ENCODE assay signal across 24 cellular contexts in the genomic region with DNA sequence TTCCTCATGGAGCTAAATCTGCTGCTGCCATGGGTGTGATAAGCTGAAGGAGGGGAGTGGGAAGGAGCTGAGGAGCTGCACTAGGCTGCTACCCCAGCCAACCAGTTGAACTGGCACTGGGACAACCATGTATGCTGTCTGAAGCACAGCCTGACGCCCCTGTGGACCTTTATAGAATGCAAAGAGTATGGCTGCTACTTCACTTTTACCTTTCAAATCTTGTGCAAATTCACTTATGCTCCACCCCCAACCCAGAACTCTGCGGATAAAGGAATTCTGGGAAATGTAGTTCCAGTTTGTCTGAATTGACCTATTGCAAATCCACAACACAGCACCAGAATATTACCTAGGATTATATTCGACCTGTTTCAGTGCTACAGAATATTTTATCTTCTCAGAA.
A peak's percentile ranks its signal among the peaks of the same experiment; 100 is the strongest.
DNase-seq lines count a peak whose midpoint lies in the region; ATAC-seq, FAIRE-seq and TF ChIP-seq lines count a peak whose summit lies in the region.
"Had no signal": no experiment of that assay in that cellular context is flagged by ENCODE, and none has a peak within 500 bp of the region (broad histone marks: within the 10 kb centered on the region; RNA-seq: fewer than 3 reads in every experiment).

No MANE protein-coding gene starts in this region.

- H3K9me3 Mint-ChIP-seq in H9, result no peaks in the 10 kb centered on the region
- peaks cover 11% of the 10 kb centered on the region for H3K9me3 Mint-ChIP-seq in Calu3 (ENCODE audit: low read depth, unreplicated experiment)

- DNase-seq in H9, result peak; percentile 28
- no peak for DNase-seq in GM12878 (ENCODE audit: low read depth, low spot score)
- peak; percentile 19 for DNase-seq in iPS DF 4.7 (ENCODE audit: extremely low read depth, low spot score)
- peak in 1 of 3 donors; percentile 53 for DNase-seq in right lobe of liver
- DNase-seq in Calu3, result no peak
- DNase-seq in left ventricle myocardium inferior, result no peak
- DNase-seq: GOT3, IMR-90, KG1, MG63, NCI-H1417, NCI-H1694, NCI-H2029 treated with DMSO at 0.1 percent for 48 hours, NCI-H2227 treated with DMSO at 0.1 percent for 48 hours, NCI-H526 treated with DMSO at 0.1 percent for 48 hours, SHP77, SW 1271 had no signal

- ATAC-seq in GM12878, result no peak
- peak; percentile 60 to 76 (median 65) for ATAC-seq in right lobe of liver
- ATAC-seq in HG03457 (IDR thresholded peaks at IDR 0.05; ENCODE audit: unreplicated experiment), result no peak
- ATAC-seq: HCT116, Panc1 had no signal

- H3K9me3 ChIP-seq in H9 (ENCODE audit: control insufficient read depth, low read depth, low read length) (no peaks in the 10 kb centered on the region), GM12878 (replicated peaks; ENCODE audit: control insufficient read depth, insufficient read depth, low read length) (no peaks in the 10 kb centered on the region), right lobe of liver (no peaks in the 10 kb centered on the region), left ventricle myocardium inferior (replicated peaks) (peaks cover 9% of the 10 kb centered on the region)
- H3K9me3 ChIP-seq: MG63 had no signal

- no peak for TF ChIP-seq POLR2A in GM12878 (IDR thresholded peaks at IDR 0.05; ENCODE audit: low read depth, low read length)
- peak; percentile 52 for TF ChIP-seq POLR2A in right lobe of liver (IDR thresholded peaks at IDR 0.05)

- H2BK15ac ChIP-seq in H9 (ENCODE audit: low read depth, low read length), result no peak overlapping the region

- SMC1A ChIA-PET in GM12878 (lab: Charles Lee; ENCODE audit: uncharacterized antibody, unreplicated experiment), result no interaction called here

- no peak overlapping the region for H2BK120ac ChIP-seq in H9 (ENCODE audit: low read depth, low read length, poor library complexity, severe bottlenecking)

- H3K36me3 Mint-ChIP-seq in H9 (ENCODE audit: insufficient read depth in 1 of 3, low read depth in 3 of 3) (no peaks in the 10 kb centered on the region), Calu3 (ENCODE audit: insufficient read depth, unreplicated experiment) (no peaks in the 10 kb centered on the region)

- POLR2A ChIA-PET in GM12878 (lab: Charles Lee), result no interaction called here

- no peak overlapping the region for H2BK12ac ChIP-seq in H9 (ENCODE audit: insufficient read length, low read depth, low read length)

- no peaks in the 10 kb centered on the region for H3K79me1 ChIP-seq in H9 (ENCODE audit: insufficient read depth, low read depth, low read length, poor library complexity, severe bottlenecking)

- H3K4me1 ChIP-seq in H9 (ENCODE audit: insufficient read depth, low read length) (no peaks in the 10 kb centered on the region), GM12878 (ENCODE audit: control insufficient read depth, insufficient read depth, low read length) (no peaks in the 10 kb centered on the region), right lobe of liver (peaks cover 0 to 26% (median 7%) of the 10 kb centered on the region in 4 donors), left ventricle myocardium inferior (peaks cover 4% of the 10 kb centered on the region)

- H3K23ac ChIP-seq in H9 (ENCODE audit: insufficient read length, low read depth, low read length), result no peak overlapping the region

- no peak overlapping the region for H3K9ac ChIP-seq in H9 (ENCODE audit: extremely low read depth, insufficient read length, low read length)
- no peak overlapping the region for H3K9ac ChIP-seq in GM12878 (ENCODE audit: control insufficient read depth, insufficient read depth, low read length)

- no peak for TF ChIP-seq EP300 in GM12878 (IDR thresholded peaks at IDR 0.05; ENCODE audit: borderline replicate concordance in 1 of 2, control insufficient read depth in 1 of 2, low read depth in 2 of 2, low read length in 2 of 2)

- no peak overlapping the region for H3K4ac ChIP-seq in H9 (ENCODE audit: low read depth, low read length)

- WGBS in H9 (ENCODE audit: extremely low coverage, insufficient read length, low lambda C conversion rate), result no CpG with 5 or more reads among the region's 3 CpGs
- WGBS in GM12878 (ENCODE audit: insufficient coverage, insufficient replicate concordance, low lambda C conversion rate, missing lambda C conversion rate), result 3% methylated on average over 3 of the region's 3 CpGs
- 25% methylated on average over 3 of the region's 3 CpGs for WGBS in right lobe of liver (ENCODE audit: insufficient coverage, low coverage, low lambda C conversion rate, missing lambda C conversion rate)

- no peak for FAIRE-seq in GM12878 (lab: Jason Lieb, UNC)
- FAIRE-seq: D721Med, GM18507 had no signal

- H2BK20ac ChIP-seq in H9 (ENCODE audit: low read depth, low read length, poor library complexity, severe bottlenecking), result no peak overlapping the region

- BruUV-seq in GM12878 (replicated peaks; lab: Mats Ljungman, UMichigan) (no TSS peak), Calu3 (replicated peaks; lab: Mats Ljungman, UMichigan) (no TSS peak)

- TF ChIP-seq CTCF in H9 (conservative IDR thresholded peaks at IDR 0.05), result no peak
- TF ChIP-seq CTCF in GM12878 (IDR thresholded peaks at IDR 0.05 in 2 of 3, conservative IDR thresholded peaks at IDR 0.05 in 1 of 3; ENCODE audit: control insufficient read depth in 2 of 3, extremely low read depth in 1 of 3, insufficient read depth in 1 of 3, low read depth in 3 of 3, low read length in 3 of 3), result no peak
- no peak for TF ChIP-seq CTCF in right lobe of liver (IDR thresholded peaks at IDR 0.05)
- no peak for TF ChIP-seq CTCF in Calu3 (IDR thresholded peaks at IDR 0.05; ENCODE audit: unreplicated experiment)
- TF ChIP-seq CTCF in left ventricle myocardium inferior (IDR thresholded peaks at IDR 0.05; ENCODE audit: borderline replicate concordance), result no peak

- no peak overlapping the region for H2AK5ac ChIP-seq in H9 (ENCODE audit: insufficient read length, low read length)

- H3K27me3 Mint-ChIP-seq in H9 (ENCODE audit: low read depth) (no peaks in the 10 kb centered on the region; the same call in 1 of the 2 replicates), Calu3 (ENCODE audit: unreplicated experiment) (no peaks in the 10 kb centered on the region)

- H3K56ac ChIP-seq in H9 (ENCODE audit: insufficient read length, low read depth, low read length), result no peak overlapping the region

- H3K4me2 ChIP-seq in H9 (ENCODE audit: insufficient read depth, insufficient read length, low read length) (no peak overlapping the region), GM12878 (ENCODE audit: control insufficient read depth, insufficient read depth) (no peak overlapping the region)

- H3K27me3 ChIP-seq in H9 (ENCODE audit: insufficient read depth, low read length) (no peaks in the 10 kb centered on the region), GM12878 (replicated peaks in 1 of 2; ENCODE audit: control insufficient read depth in 2 of 2, insufficient read depth in 2 of 2, low read length in 1 of 2) (no peaks in the 10 kb centered on the region), right lobe of liver (no peaks in the 10 kb centered on the region), left ventricle myocardium inferior (ENCODE audit: low read depth) (no peaks in the 10 kb centered on the region)
- H3K27me3 ChIP-seq: MG63 had no signal

- no peak overlapping the region for H3T11ph ChIP-seq in H9 (ENCODE audit: low read length)

- no peak overlapping the region for H3K18ac ChIP-seq in H9 (ENCODE audit: insufficient read length, low read depth, low read length)

- no peak overlapping the region for H3K4me3 ChIP-seq in GM12878
- peak overlapping the region; percentile 43 to 71 (median 59) for H3K4me3 ChIP-seq in right lobe of liver
- H3K4me3 ChIP-seq in left ventricle myocardium inferior, result no peak overlapping the region
- H3K4me3 ChIP-seq: MG63, SK-N-MC had no signal

- no peaks in the 10 kb centered on the region for H3K23me2 ChIP-seq in H9 (ENCODE audit: insufficient read length, low read depth, low read length, poor library complexity, severe bottlenecking)

- H3K27ac Mint-ChIP-seq in H9 (no peak overlapping the region), Calu3 (ENCODE audit: unreplicated experiment) (no peak overlapping the region)

- H4K5ac ChIP-seq in H9 (ENCODE audit: insufficient read length, low read depth, low read length), result no peak overlapping the region

- no peaks in the 10 kb centered on the region for H4K20me1 ChIP-seq in H9 (ENCODE audit: control insufficient read depth, insufficient read depth, insufficient read length)
- H4K20me1 ChIP-seq in GM12878 (ENCODE audit: control insufficient read depth, insufficient read depth), result no peaks in the 10 kb centered on the region

- H4K8ac ChIP-seq in H9 (replicated peaks; ENCODE audit: insufficient read length, low read depth, low read length), result no peak overlapping the region

- H4K91ac ChIP-seq in H9 (ENCODE audit: insufficient read length, low read depth, low read length), result no peak overlapping the region

- in situ Hi-C loops in GM12878 (cut with MboI), result no loop called here

- no peaks in the 10 kb centered on the region for H3K36me3 ChIP-seq in GM12878 (ENCODE audit: control insufficient read depth in 2 of 2, insufficient read depth in 2 of 2, low read length in 1 of 2)
- H3K36me3 ChIP-seq in right lobe of liver, result no peaks in the 10 kb centered on the region
- H3K36me3 ChIP-seq in left ventricle myocardium inferior, result no peaks in the 10 kb centered on the region
- H3K36me3 ChIP-seq: MG63 had no signal

- H3K4me1 Mint-ChIP-seq in H9, result 0 out of 4 replicates have a peak, but pooled peaks cover 0 to 2% of the 10 kb centered on the region in 2 experiments
- no peaks in the 10 kb centered on the region for H3K4me1 Mint-ChIP-seq in Calu3 (ENCODE audit: low read depth, unreplicated experiment)

- H3K4me3 Mint-ChIP-seq in H9 (no peak overlapping the region), Calu3 (ENCODE audit: low read depth, unreplicated experiment) (no peak overlapping the region)

- intact Hi-C loops in GM12878 (cut with micrococcal nuclease; ENCODE audit: unreplicated experiment) (no loop called here), right lobe of liver (cut with DNase I) (no loop called here), Calu3 (cut with micrococcal nuclease; ENCODE audit: unreplicated experiment) (no loop called here), left ventricle myocardium inferior (cut with micrococcal nuclease) (no loop called here)

- H3K14ac ChIP-seq in H9 (ENCODE audit: insufficient read depth, low read length), result no peak overlapping the region

- CTCF ChIA-PET in GM12878 (lab: Yijun Ruan, JAX) (no interaction called here), Calu3 (lab: Charles Lee) (no interaction called here)

- no peak overlapping the region for H3K27ac ChIP-seq in H9 (ENCODE audit: insufficient read length, low read depth, low read length)
- no peak overlapping the region for H3K27ac ChIP-seq in GM12878 (ENCODE audit: control insufficient read depth, insufficient read depth)
- peak overlapping the region; percentile 74 to 96 (median 86) for H3K27ac ChIP-seq in right lobe of liver
- no peak overlapping the region for H3K27ac ChIP-seq in left ventricle myocardium inferior (replicated peaks)
- H3K27ac ChIP-seq: RWPE1, SK-N-MC had no signal

- RAD21 ChIA-PET in GM12878 (lab: Charles Lee; ENCODE audit: unreplicated experiment), result no interaction called here

- H2BK5ac ChIP-seq in H9 (ENCODE audit: insufficient read length, low read length), result no peak overlapping the region

- H3K79me2 ChIP-seq in H9 (ENCODE audit: insufficient read depth, low read length), result no peaks in the 10 kb centered on the region
- H3K79me2 ChIP-seq in GM12878 (ENCODE audit: control insufficient read depth, insufficient read depth, low read length), result no peaks in the 10 kb centered on the region

- no peak for TF ChIP-seq RAD21 in GM12878 (IDR thresholded peaks at IDR 0.05; ENCODE audit: insufficient read depth, low read depth, low read length)

- H2AFZ ChIP-seq in H9 (ENCODE audit: low read length), result peak overlapping the region; percentile 90
- H2AFZ ChIP-seq in GM12878 (ENCODE audit: control insufficient read depth, low read depth, low read length), result no peak overlapping the region

Comparison
In these comparisons a context has a peak if more than half of its experiments do, and no peak if none do; other contexts are left out.
1. DNase-seq: peak in H9 (single experiment) and iPS DF 4.7 (single experiment); none in GM12878 (single experiment), Calu3 (single experiment) and left ventricle myocardium inferior (single experiment).
2. H3K27ac ChIP-seq: peak in right lobe of liver (3 of 3); none in H9 (single experiment), GM12878 (single experiment) and left ventricle myocardium inferior (single experiment).
3. ATAC-seq: peak in right lobe of liver (4 of 4); none in GM12878 (single experiment) and HG03457 (single experiment).
4. H3K4me3 ChIP-seq: peak in right lobe of liver (3 of 3); none in GM12878 (single experiment) and left ventricle myocardium inferior (single experiment).